ENCODE assay signal across 1 cellular context in the genomic region with DNA sequence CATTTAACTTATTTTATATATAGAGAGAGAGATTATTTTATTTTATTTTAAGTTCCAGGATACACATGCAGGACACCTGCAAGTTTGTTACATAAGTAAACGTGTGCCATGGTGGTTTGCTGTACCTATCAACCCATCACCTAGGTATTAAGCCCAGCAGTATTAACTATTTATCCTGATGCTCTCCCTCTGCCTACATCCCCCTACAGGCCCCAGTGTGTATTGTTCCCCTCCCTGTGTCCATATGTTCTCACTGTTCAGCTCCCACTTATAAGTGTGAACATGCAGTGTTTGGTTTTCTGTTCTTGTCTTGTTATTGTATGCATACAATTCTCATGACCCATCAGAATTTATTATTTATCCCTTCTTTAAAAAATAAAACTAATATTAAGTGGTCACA.
TF ChIP-seq lines count a peak whose summit lies in the region.

No MANE protein-coding gene starts in this region.

TF ChIP-seq in HepG2, 621 proteins besides CTCF, POLR2A, EP300 and RAD21:
- TF ChIP-seq HNRNPLL (IDR thresholded peaks at IDR 0.05; ENCODE audit: low read depth, low read length, poor library complexity, severe bottlenecking) (no peak), ZNF646 (CRISPR knock-in tag; IDR thresholded peaks at IDR 0.05) (no peak), KIAA2018 (CRISPR knock-in tag; IDR thresholded peaks at IDR 0.05; ENCODE audit: borderline replicate concordance) (no peak), RFX1 (IDR thresholded peaks at IDR 0.05) (no peak), ZNF337 (CRISPR knock-in tag; IDR thresholded peaks at IDR 0.05; ENCODE audit: borderline replicate concordance, low read depth) (no peak), ZNF773 (CRISPR knock-in tag; IDR thresholded peaks at IDR 0.05; ENCODE audit: borderline replicate concordance) (no peak), ZNF547 (CRISPR knock-in tag; IDR thresholded peaks at IDR 0.05) (no peak), CCAR2 (optimal IDR thresholded peaks at IDR 0.05; ENCODE audit: low read depth, low read length) (no peak), PPARG (CRISPR knock-in tag; conservative IDR thresholded peaks at IDR 0.05) (no peak), ISL2 (CRISPR knock-in tag; IDR thresholded peaks at IDR 0.05) (no peak), ZMYM2 (CRISPR knock-in tag; IDR thresholded peaks at IDR 0.05) (no peak), RBM22 (optimal IDR thresholded peaks at IDR 0.05; ENCODE audit: low read length) (no peak)
- TF ChIP-seq, protein P1, sequence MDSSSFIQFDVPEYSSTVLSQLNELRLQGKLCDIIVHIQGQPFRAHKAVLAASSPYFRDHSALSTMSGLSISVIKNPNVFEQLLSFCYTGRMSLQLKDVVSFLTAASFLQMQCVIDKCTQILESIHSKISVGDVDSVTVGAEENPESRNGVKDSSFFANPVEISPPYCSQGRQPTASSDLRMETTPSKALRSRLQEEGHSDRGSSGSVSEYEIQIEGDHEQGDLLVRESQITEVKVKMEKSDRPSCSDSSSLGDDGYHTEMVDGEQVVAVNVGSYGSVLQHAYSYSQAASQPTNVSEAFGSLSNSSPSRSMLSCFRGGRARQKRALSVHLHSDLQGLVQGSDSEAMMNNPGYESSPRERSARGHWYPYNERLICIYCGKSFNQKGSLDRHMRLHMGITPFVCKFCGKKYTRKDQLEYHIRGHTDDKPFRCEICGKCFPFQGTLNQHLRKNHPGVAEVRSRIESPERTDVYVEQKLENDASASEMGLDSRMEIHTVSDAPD (CRISPR knock-in tag; IDR thresholded peaks at IDR 0.05) = no peak
